In genomic region chr10:104038958-104039752, GRCh38 we compare ENCODE assay signal across 2 cellular contexts.
TF ChIP-seq lines count a peak whose summit lies in the region.

No MANE protein-coding gene starts in this region.

TF ChIP-seq in A549, 52 proteins besides CTCF, POLR2A, EP300 and RAD21 (continued from another document):
- TF ChIP-seq HDAC2 (IDR thresholded peaks at IDR 0.05) (no peak), ZFP36 (IDR thresholded peaks at IDR 0.05; ENCODE audit: borderline replicate concordance, partially characterized antibody) (peak; percentile 84)
TF ChIP-seq in A549: peak in this region for 1.

TF ChIP-seq in H1, 55 proteins besides CTCF, POLR2A, EP300 and RAD21:
- TF ChIP-seq CHD2 (IDR thresholded peaks at IDR 0.05; ENCODE audit: low read length) = no peak
- TF ChIP-seq SRF (IDR thresholded peaks at IDR 0.05; ENCODE audit: low read depth, low read length) = no peak
